ENCODE assay signal across 11 cellular contexts in genomic region chr14:23061995-23062394, GRCh38. TPM values are rescaled to one million over a fixed set of nuclear protein-coding genes. Genes with fewer than 3 reads are reported as not detected.
DNase-seq lines count a peak whose midpoint lies in the region; ATAC-seq and TF ChIP-seq lines count a peak whose summit lies in the region.
"Had no signal": no experiment of that assay in that cellular context is flagged by ENCODE, and none has a peak within 500 bp of the region (broad histone marks: within the 10 kb centered on the region; RNA-seq: fewer than 3 reads in every experiment).

No MANE protein-coding gene starts in this region.

- ATAC-seq in SK-N-SH treated with all-trans-retinoic acid at 6 μM for 48 hours (peak; percentile 76), sciatic nerve (peak; percentile 60), GM21786 (IDR thresholded peaks at IDR 0.05; ENCODE audit: unreplicated experiment) (no peak), GM21360 (IDR thresholded peaks at IDR 0.05; ENCODE audit: unreplicated experiment) (no peak)
- ATAC-seq: activated naive CD8-positive, alpha-beta T cell treated with anti-CD3 and anti-CD28 coated beads, Interleukin-2, amount 50 U/mL, for 24 hours; naive thymus-derived CD4-positive, alpha-beta T cell had no signal

- intact Hi-C loops in sciatic nerve (cut with DNase I): no loop called here

- DNase-seq in ELR (ENCODE audit: low read depth) (peak; percentile 96), glomerular visceral epithelial cell (ENCODE audit: extremely low spot score) (peak; percentile 95), sciatic nerve (ENCODE audit: low spot score) (peak; percentile 78), NOMO-1 treated with DMSO at 0.1 percent for 48 hours (lab: John Stamatoyannopoulos, UW; ENCODE audit: unreplicated experiment) (no peak), germinal center (ENCODE audit: low spot score) (no peak)
- DNase-seq: activated naive CD8-positive, alpha-beta T cell treated with anti-CD3 and anti-CD28 coated beads, Interleukin-2, amount 50 U/mL, for 24 hours; naive thymus-derived CD4-positive, alpha-beta T cell had no signal

TF ChIP-seq in SK-N-SH treated with all-trans-retinoic acid at 6 μM for 48 hours, 23 proteins besides CTCF, POLR2A, EP300 and RAD21:
- no peak for TF ChIP-seq ZC3H10 (CRISPR knock-in tag; IDR thresholded peaks at IDR 0.05)
- no peak for TF ChIP-seq GLIS3 (CRISPR knock-in tag; IDR thresholded peaks at IDR 0.05)
- TF ChIP-seq, protein P1, sequence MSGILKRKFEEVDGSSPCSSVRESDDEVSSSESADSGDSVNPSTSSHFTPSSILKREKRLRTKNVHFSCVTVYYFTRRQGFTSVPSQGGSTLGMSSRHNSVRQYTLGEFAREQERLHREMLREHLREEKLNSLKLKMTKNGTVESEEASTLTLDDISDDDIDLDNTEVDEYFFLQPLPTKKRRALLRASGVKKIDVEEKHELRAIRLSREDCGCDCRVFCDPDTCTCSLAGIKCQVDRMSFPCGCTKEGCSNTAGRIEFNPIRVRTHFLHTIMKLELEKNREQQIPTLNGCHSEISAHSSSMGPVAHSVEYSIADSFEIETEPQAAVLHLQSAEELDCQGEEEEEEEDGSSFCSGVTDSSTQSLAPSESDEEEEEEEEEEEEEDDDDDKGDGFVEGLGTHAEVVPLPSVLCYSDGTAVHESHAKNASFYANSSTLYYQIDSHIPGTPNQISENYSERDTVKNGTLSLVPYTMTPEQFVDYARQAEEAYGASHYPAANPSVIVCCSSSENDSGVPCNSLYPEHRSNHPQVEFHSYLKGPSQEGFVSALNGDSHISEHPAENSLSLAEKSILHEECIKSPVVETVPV (CRISPR knock-in tag; IDR thresholded peaks at IDR 0.05): no peak
- no peak for TF ChIP-seq RARB (CRISPR knock-in tag; IDR thresholded peaks at IDR 0.05)
- TF ChIP-seq ZNF70 (CRISPR knock-in tag; IDR thresholded peaks at IDR 0.05): no peak
- no peak for TF ChIP-seq ZFP30 (CRISPR knock-in tag; IDR thresholded peaks at IDR 0.05)
- TF ChIP-seq TOX (CRISPR knock-in tag; IDR thresholded peaks at IDR 0.05; ENCODE audit: borderline replicate concordance): no peak
- TF ChIP-seq TCF4 (CRISPR knock-in tag; IDR thresholded peaks at IDR 0.05; ENCODE audit: borderline replicate concordance): no peak
- no peak for TF ChIP-seq ZFP3 (CRISPR knock-in tag; IDR thresholded peaks at IDR 0.05)
- TF ChIP-seq PPARA (CRISPR knock-in tag; IDR thresholded peaks at IDR 0.05; ENCODE audit: borderline replicate concordance): no peak
- no peak for TF ChIP-seq CSDC2 (CRISPR knock-in tag; IDR thresholded peaks at IDR 0.05)
- TF ChIP-seq ESRRG (CRISPR knock-in tag; IDR thresholded peaks at IDR 0.05): no peak
- TF ChIP-seq SNAI2 (CRISPR knock-in tag; IDR thresholded peaks at IDR 0.05): no peak
- no peak for TF ChIP-seq POU6F1 (CRISPR knock-in tag; IDR thresholded peaks at IDR 0.05; ENCODE audit: borderline replicate concordance, low read depth)

RNA-seq across cellular contexts. Expression of gene CDH24, which starts 4.7 kb away (rescaled TPM):
- 6.5 TPM for total RNA-seq in sciatic nerve

RNA-seq across cellular contexts. Expression of gene PSMB11, which starts 20.0 kb away (rescaled TPM):
- not detected for total RNA-seq in sciatic nerve
- total RNA-seq: subcutaneous adipose tissue had no signal

RNA-seq across cellular contexts. Expression of gene PSMB5, which starts 27.3 kb away (rescaled TPM):
- 70.1 TPM for total RNA-seq in sciatic nerve

RNA-seq across cellular contexts. Expression of gene ACIN1, which starts 32.9 kb away (rescaled TPM):
- 166 TPM for total RNA-seq in sciatic nerve

RNA-seq across cellular contexts. Expression of gene C14orf119, which starts 33.3 kb away (rescaled TPM):
- 32.2 TPM for total RNA-seq in sciatic nerve

Comparison
In these comparisons a context has a peak if more than half of its experiments do, and no peak if none do; other contexts are left out.
1. DNase-seq: peak in ELR (single experiment), glomerular visceral epithelial cell (single experiment) and sciatic nerve (single experiment); none in NOMO-1 treated with DMSO at 0.1 percent for 48 hours (single experiment) and germinal center (single experiment).
2. ATAC-seq: peak in SK-N-SH treated with all-trans-retinoic acid at 6 μM for 48 hours (single experiment) and sciatic nerve (single experiment); none in GM21786 (single experiment) and GM21360 (single experiment).